1 cellular context compared by ENCODE assay signal in the genomic region with DNA sequence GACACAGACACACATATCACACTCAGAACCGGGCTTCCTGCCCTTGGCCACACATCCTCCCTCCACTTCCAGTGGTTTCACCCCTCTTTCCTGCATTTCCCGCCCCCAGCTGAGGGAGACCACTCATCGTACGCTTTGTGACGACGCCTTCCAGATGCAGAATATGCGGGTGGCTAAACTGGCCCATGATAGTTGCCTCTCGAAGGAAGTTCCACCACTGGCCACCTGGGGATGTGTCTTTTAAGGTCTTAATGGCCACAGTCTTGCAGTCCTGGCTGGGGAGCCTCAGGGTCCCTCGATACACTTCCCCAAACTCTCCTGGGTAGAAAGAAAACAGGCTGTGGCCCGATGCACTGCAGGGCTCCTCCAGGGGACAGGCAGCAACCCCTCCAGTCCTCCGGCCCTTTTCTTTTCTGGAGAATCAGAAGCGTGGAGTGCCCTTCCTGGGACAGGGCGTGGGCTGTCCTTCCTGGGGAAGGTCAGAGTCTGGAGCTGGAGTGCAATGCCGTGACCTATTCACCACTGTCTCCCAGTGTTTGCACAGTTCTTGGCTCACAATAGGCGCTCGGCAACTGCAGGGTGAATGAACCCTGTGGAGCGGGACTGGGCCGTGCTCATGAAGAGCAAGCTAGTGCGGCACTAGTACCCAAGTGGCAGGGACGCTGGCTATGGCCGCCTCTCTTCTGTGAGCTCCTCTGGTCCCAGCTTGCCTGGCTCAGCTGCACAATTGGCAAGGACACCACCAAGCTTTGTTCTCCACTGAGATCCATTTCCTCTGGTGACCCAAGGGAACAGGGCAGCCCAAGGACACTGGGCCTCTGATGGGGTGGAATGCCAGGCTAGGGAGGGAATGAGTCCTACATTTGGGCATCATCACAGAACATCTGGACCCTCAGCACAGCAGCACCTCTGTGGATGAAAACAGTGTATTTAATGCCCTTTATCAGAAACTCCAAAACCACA.
TF ChIP-seq lines count a peak whose summit lies in the region.

No MANE protein-coding gene starts in this region.

TF ChIP-seq in A549, 52 proteins besides CTCF, POLR2A, EP300 and RAD21 (continued from another document):
- TF ChIP-seq, protein P1, sequence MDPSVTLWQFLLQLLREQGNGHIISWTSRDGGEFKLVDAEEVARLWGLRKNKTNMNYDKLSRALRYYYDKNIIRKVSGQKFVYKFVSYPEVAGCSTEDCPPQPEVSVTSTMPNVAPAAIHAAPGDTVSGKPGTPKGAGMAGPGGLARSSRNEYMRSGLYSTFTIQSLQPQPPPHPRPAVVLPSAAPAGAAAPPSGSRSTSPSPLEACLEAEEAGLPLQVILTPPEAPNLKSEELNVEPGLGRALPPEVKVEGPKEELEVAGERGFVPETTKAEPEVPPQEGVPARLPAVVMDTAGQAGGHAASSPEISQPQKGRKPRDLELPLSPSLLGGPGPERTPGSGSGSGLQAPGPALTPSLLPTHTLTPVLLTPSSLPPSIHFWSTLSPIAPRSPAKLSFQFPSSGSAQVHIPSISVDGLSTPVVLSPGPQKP (IDR thresholded peaks at IDR 0.05; ENCODE audit: low read depth, low read length) = no peak
- no peak for TF ChIP-seq JUNB (IDR thresholded peaks at IDR 0.05)
- TF ChIP-seq CBX2 (IDR thresholded peaks at IDR 0.05; ENCODE audit: borderline replicate concordance, low read depth) = no peak
- TF ChIP-seq EHF (CRISPR knock-in tag; IDR thresholded peaks at IDR 0.05) = no peak
- TF ChIP-seq HEYL (CRISPR knock-in tag; IDR thresholded peaks at IDR 0.05) = no peak
- TF ChIP-seq FOSL2 (IDR thresholded peaks at IDR 0.05) = no peak
- no peak for TF ChIP-seq FOSL2 (CRISPR knock-in tag; IDR thresholded peaks at IDR 0.05)
- TF ChIP-seq RCOR1 (IDR thresholded peaks at IDR 0.05; ENCODE audit: low read depth, low read length) = no peak
- no peak for TF ChIP-seq ZFP36 (IDR thresholded peaks at IDR 0.05; ENCODE audit: borderline replicate concordance, partially characterized antibody)
- no peak for TF ChIP-seq E2F6 (IDR thresholded peaks at IDR 0.05; ENCODE audit: borderline replicate concordance, low read depth)
- TF ChIP-seq CBX8 (IDR thresholded peaks at IDR 0.05) = no peak
